ENCODE assay signal across 1 cellular context in the genomic region with DNA sequence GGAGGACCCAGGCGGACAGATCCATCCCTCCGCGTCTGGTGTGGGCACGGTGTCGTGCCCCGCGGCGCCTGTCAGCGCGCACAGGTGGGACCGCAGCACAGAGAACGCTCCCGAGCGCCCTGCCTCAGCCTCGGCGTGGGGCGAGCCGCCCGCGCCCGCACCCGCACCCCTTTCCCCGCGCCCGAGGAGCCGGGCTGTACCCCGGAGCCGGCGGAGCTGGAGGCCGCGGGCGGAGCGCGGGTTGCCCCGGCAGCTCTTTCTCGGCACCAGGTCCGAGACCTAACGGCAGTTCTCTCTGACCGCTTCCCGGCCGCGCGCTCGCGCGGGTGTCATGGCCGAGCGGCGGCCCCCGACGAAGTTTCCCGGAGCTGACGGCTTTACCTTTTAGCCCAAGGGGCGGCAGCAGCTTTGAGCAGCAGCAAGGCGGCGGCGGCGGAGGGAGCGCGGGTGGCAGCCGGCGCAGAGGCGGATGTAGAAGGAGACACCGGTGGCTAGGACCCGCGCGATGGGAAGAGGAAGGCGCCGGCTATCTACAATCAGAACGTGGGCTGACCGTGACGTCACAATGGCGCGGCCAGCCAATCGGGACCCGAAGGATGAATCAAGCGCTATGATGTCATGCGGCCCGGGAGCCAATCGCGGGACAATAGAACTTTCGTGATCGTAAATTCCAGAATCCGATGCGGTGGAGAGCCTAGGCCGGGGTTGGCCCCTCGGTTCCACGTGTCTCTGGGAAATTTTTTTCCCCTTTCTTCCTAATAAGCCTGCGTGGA.
TF ChIP-seq lines count a peak whose summit lies in the region.

ELOVL5 (minus strand) TSS at position 515 of the 773 bp plus-strand sequence. CDS start 53,251 bp downstream, outside the sequence.

TF ChIP-seq in K562, 482 proteins besides CTCF, POLR2A, EP300 and RAD21 (continued from another document):
- TF ChIP-seq, protein P1, sequence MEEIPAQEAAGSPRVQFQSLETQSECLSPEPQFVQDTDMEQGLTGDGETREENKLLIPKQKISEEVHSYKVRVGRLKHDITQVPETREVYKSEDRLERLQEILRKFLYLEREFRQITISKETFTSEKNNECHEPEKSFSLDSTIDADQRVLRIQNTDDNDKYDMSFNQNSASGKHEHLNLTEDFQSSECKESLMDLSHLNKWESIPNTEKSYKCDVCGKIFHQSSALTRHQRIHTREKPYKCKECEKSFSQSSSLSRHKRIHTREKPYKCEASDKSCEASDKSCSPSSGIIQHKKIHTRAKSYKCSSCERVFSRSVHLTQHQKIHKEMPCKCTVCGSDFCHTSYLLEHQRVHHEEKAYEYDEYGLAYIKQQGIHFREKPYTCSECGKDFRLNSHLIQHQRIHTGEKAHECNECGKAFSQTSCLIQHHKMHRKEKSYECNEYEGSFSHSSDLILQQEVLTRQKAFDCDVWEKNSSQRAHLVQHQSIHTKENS (CRISPR knock-in tag; IDR thresholded peaks at IDR 0.05), result no peak
- TF ChIP-seq YY1 (IDR thresholded peaks at IDR 0.05; ENCODE audit: borderline replicate concordance in 1 of 3, control insufficient read depth in 1 of 3, extremely low read depth in 1 of 3, insufficient read depth in 3 of 3, insufficient read length in 1 of 3, insufficient replicate concordance in 2 of 3, low read depth in 1 of 3, low read length in 2 of 3) (peak; percentile 46 to 86 (median 55)), SP2 (IDR thresholded peaks at IDR 0.05; ENCODE audit: extremely low read depth, low read depth, low read length, poor library complexity, severe bottlenecking) (no peak), TBP (optimal IDR thresholded peaks at IDR 0.05; ENCODE audit: low read depth, low read length) (peak; percentile 95), RFX1 (IDR thresholded peaks at IDR 0.05) (no peak), EP400 (IDR thresholded peaks at IDR 0.05) (peak; percentile 90), GATA2 (CRISPR knock-in tag; IDR thresholded peaks at IDR 0.05) (peak; percentile 96), SIN3A (IDR thresholded peaks at IDR 0.05; ENCODE audit: borderline replicate concordance in 2 of 2, control insufficient read depth in 1 of 2, low read depth in 2 of 2, low read length in 2 of 2) (peak; percentile 15 to 27; a peak in 2 of 4 replicates), HDAC2 (IDR thresholded peaks at IDR 0.05) (peak; percentile 69; the same call in 1 of the 2 replicates), TEAD1 (CRISPR knock-in tag; IDR thresholded peaks at IDR 0.05) (peak in 1 of 2 experiments; percentile 34; a peak in 1 of 4 replicates), HCFC1 (IDR thresholded peaks at IDR 0.05; ENCODE audit: low read depth, low read length) (peak; percentile 55), RBM25 (IDR thresholded peaks at IDR 0.05; ENCODE audit: low read depth, low read length, severe bottlenecking) (peak; percentile 47), SMARCE1 (IDR thresholded peaks at IDR 0.05) (no peak), ARID4B (CRISPR knock-in tag; IDR thresholded peaks at IDR 0.05) (peak; percentile 43), MYBL2 (IDR thresholded peaks at IDR 0.05; ENCODE audit: low read depth) (peak; percentile 53; the same call in 1 of the 2 replicates), MYBL2 (CRISPR knock-in tag; IDR thresholded peaks at IDR 0.05; ENCODE audit: borderline replicate concordance) (no peak), MCM3 (IDR thresholded peaks at IDR 0.05) (no peak), PML (IDR thresholded peaks at IDR 0.05; ENCODE audit: low read length) (0 out of 2 replicates have a peak, but pooled peaks have one; percentile 38), MAZ (CRISPR knock-in tag; conservative IDR thresholded peaks at IDR 0.05 in 1 of 2, IDR thresholded peaks at IDR 0.05 in 1 of 2) (0 out of 4 replicates have a peak, but pooled peaks of 1 of the 2 experiments have one; percentile 40), TAF7 (tag; IDR thresholded peaks at IDR 0.05) (peak; percentile 58; the same call in 1 of the 2 replicates), FOXM1 (IDR thresholded peaks at IDR 0.05; ENCODE audit: low read depth) (0 out of 2 replicates have a peak, but pooled peaks have one; percentile 15), FOXM1 (CRISPR knock-in tag; IDR thresholded peaks at IDR 0.05; ENCODE audit: low read depth) (0 out of 2 replicates have a peak, but pooled peaks have one; percentile 74)
- TF ChIP-seq, protein P2, sequence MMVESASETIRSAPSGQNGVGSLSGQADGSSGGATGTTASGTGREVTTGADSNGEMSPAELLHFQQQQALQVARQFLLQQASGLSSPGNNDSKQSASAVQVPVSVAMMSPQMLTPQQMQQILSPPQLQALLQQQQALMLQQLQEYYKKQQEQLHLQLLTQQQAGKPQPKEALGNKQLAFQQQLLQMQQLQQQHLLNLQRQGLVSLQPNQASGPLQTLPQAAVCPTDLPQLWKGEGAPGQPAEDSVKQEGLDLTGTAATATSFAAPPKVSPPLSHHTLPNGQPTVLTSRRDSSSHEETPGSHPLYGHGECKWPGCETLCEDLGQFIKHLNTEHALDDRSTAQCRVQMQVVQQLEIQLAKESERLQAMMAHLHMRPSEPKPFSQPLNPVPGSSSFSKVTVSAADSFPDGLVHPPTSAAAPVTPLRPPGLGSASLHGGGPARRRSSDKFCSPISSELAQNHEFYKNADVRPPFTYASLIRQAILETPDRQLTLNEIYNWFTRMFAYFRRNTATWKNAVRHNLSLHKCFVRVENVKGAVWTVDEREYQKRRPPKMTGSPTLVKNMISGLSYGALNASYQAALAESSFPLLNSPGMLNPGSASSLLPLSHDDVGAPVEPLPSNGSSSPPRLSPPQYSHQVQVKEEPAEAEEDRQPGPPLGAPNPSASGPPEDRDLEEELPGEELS (CRISPR knock-in tag; IDR thresholded peaks at IDR 0.05; ENCODE audit: borderline replicate concordance), result no peak; the same call in 1 of the 2 replicates
- TF ChIP-seq, protein P3, sequence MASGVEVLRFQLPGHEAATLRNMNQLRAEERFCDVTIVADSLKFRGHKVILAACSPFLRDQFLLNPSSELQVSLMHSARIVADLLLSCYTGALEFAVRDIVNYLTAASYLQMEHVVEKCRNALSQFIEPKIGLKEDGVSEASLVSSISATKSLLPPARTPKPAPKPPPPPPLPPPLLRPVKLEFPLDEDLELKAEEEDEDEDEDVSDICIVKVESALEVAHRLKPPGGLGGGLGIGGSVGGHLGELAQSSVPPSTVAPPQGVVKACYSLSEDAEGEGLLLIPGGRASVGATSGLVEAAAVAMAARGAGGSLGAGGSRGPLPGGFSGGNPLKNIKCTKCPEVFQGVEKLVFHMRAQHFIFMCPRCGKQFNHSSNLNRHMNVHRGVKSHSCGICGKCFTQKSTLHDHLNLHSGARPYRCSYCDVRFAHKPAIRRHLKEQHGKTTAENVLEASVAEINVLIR (CRISPR knock-in tag; IDR thresholded peaks at IDR 0.05), result peak; percentile 97
- TF ChIP-seq, protein P4, sequence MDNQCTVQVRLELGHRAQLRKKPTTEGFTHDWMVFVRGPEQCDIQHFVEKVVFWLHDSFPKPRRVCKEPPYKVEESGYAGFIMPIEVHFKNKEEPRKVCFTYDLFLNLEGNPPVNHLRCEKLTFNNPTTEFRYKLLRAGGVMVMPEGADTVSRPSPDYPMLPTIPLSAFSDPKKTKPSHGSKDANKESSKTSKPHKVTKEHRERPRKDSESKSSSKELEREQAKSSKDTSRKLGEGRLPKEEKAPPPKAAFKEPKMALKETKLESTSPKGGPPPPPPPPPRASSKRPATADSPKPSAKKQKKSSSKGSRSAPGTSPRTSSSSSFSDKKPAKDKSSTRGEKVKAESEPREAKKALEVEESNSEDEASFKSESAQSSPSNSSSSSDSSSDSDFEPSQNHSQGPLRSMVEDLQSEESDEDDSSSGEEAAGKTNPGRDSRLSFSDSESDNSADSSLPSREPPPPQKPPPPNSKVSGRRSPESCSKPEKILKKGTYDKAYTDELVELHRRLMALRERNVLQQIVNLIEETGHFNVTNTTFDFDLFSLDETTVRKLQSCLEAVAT (IDR thresholded peaks at IDR 0.05), result peak; percentile 19 to 88; a peak in 3 of 4 replicates
